20 cellular contexts compared by ENCODE assay signal in the genomic region with DNA sequence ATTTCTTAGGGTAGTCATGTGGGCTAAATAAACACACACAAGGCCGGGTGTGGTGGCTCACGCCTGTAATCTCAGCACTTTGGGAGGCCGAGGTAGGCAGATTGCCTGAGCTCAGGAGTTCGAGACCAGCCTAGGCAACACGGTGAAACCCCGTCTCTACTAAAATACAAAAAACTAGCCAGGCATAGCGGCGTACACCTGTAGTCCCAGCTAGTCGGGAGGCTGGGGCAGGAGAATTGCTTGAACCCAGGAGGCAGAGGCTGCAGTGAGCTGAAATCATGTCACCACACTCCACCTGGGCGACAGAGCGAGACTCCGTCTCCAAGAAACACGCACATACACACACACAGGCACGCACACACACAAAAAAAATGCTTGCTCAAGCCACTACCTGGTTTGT. TPM values are rescaled to one million over a fixed set of nuclear protein-coding genes. Genes with fewer than 3 reads are reported as not detected.
"Had no signal": no experiment of that assay in that cellular context is flagged by ENCODE, and none has a peak within 500 bp of the region (broad histone marks: within the 10 kb centered on the region; RNA-seq: fewer than 3 reads in every experiment).

No MANE protein-coding gene starts in this region.

RNA-seq across cellular contexts. Expression of gene CLEC20A, which starts 6.6 kb away (rescaled TPM):
- total RNA-seq: activated naive CD4-positive, alpha-beta T cell treated with anti-CD3 and anti-CD28 coated beads for 36 hours; activated naive CD4-positive, alpha-beta T cell treated with anti-CD3 and anti-CD28 coated beads, Interleukin-2, amount 50 U/mL, for 72 hours; activated naive CD8-positive, alpha-beta T cell treated with anti-CD3 and anti-CD28 coated beads for 36 hours; activated naive CD8-positive, alpha-beta T cell treated with anti-CD3 and anti-CD28 coated beads, Interleukin-2, amount 10 ng/mL, durations not matched to agents 7 days and 5 days; activated T-cell treated with anti-CD3 and anti-CD28 coated beads, Interleukin-2, amount 50 U/mL, for 4 hours; activated T-cell treated with anti-CD3 and anti-CD28 coated beads, Interleukin-2, amount 50 U/mL, for 72 hours; activated T-helper 1 cell treated with anti-CD3 and anti-CD28 coated beads, Interleukin-12 subunit alpha, Interleukin-12 subunit beta, Interleukin-2, Interleukin-4 antibody, amounts not matched to agents 30 ng/mL and 10 ng/mL and 1 ng/mL, durations not matched to agents 14 hours and 24 hours and 36 hours; activated T-helper 17 cell treated with anti-CD3 and anti-CD28 coated beads, Interleukin-2, amount 50 U/mL, for 72 hours; activated T-helper 2 cell treated with anti-CD3 and anti-CD28 coated beads, Interferon-gamma antibody, Interleukin-2, Interleukin-4, amounts not matched to agents 10 μg/mL and 5 μg/mL and 100 μg/mL, durations not matched to agents 14 hours and 24 hours and 36 hours; adrenal gland; aorta; ascending aorta; astrocyte; body of pancreas; breast epithelium; bronchial epithelial cell; cardiac muscle cell; cerebellum; chondrocyte had no signal
- polyA plus RNA-seq: adipose tissue, adrenal gland, aorta, cardiac muscle cell had no signal

RNA-seq across cellular contexts. Expression of gene TEX35, which starts 9.6 kb away (rescaled TPM):
- total RNA-seq: activated naive CD4-positive, alpha-beta T cell treated with anti-CD3 and anti-CD28 coated beads for 36 hours; activated naive CD4-positive, alpha-beta T cell treated with anti-CD3 and anti-CD28 coated beads, Interleukin-2, amount 50 U/mL, for 72 hours; activated naive CD8-positive, alpha-beta T cell treated with anti-CD3 and anti-CD28 coated beads for 36 hours; activated naive CD8-positive, alpha-beta T cell treated with anti-CD3 and anti-CD28 coated beads, Interleukin-2, amount 10 ng/mL, durations not matched to agents 7 days and 5 days; activated T-cell treated with anti-CD3 and anti-CD28 coated beads, Interleukin-2, amount 50 U/mL, for 4 hours; activated T-cell treated with anti-CD3 and anti-CD28 coated beads, Interleukin-2, amount 50 U/mL, for 72 hours; activated T-helper 1 cell treated with anti-CD3 and anti-CD28 coated beads, Interleukin-12 subunit alpha, Interleukin-12 subunit beta, Interleukin-2, Interleukin-4 antibody, amounts not matched to agents 30 ng/mL and 10 ng/mL and 1 ng/mL, durations not matched to agents 14 hours and 24 hours and 36 hours; activated T-helper 17 cell treated with anti-CD3 and anti-CD28 coated beads, Interleukin-2, amount 50 U/mL, for 72 hours; activated T-helper 2 cell treated with anti-CD3 and anti-CD28 coated beads, Interferon-gamma antibody, Interleukin-2, Interleukin-4, amounts not matched to agents 10 μg/mL and 5 μg/mL and 100 μg/mL, durations not matched to agents 14 hours and 24 hours and 36 hours; adrenal gland; aorta; ascending aorta; astrocyte; body of pancreas; breast epithelium; bronchial epithelial cell; cardiac muscle cell; cerebellum; chondrocyte had no signal
- polyA plus RNA-seq: adrenal gland, aorta, cardiac muscle cell had no signal
